8 cellular contexts compared by ENCODE assay signal in genomic region chr14:93970967-93971634, GRCh38. TPM values are rescaled to one million over a fixed set of nuclear protein-coding genes. Genes with fewer than 3 reads are reported as not detected.
A peak's percentile ranks its signal among the peaks of the same experiment; 100 is the strongest.
DNase-seq lines count a peak whose midpoint lies in the region; ATAC-seq and TF ChIP-seq lines count a peak whose summit lies in the region.

No MANE protein-coding gene starts in this region.

- peaks cover 22% of the 10 kb centered on the region for H3F3A ChIP-seq in DOHH2 (ENCODE audit: control insufficient read depth, insufficient read depth)

- no peaks in the 10 kb centered on the region for H3K9me2 ChIP-seq in DOHH2 (replicated peaks; ENCODE audit: control insufficient read depth, low read length)

- H3K4me1 ChIP-seq in DOHH2 (ENCODE audit: control insufficient read depth, low read length) (peaks cover 99% of the 10 kb centered on the region), KMS-11 (ENCODE audit: low read depth, poor library complexity, severe bottlenecking) (peaks cover 95% of the 10 kb centered on the region), right lobe of liver (no peaks in the 10 kb centered on the region), urinary bladder (ENCODE audit: insufficient read depth) (no peaks in the 10 kb centered on the region)

- H3K79me2 ChIP-seq in DOHH2 (ENCODE audit: control insufficient read depth, low read length) (no peaks in the 10 kb centered on the region), KMS-11 (ENCODE audit: insufficient read depth, low read depth) (no peaks in the 10 kb centered on the region)

- peaks cover 90% of the 10 kb centered on the region for H3K4me1 Mint-ChIP-seq in activated CD8-positive, alpha-beta memory T cell treated with anti-CD3 and anti-CD28 coated beads, Interleukin-2, amount 10 ng/mL, durations not matched to agents 7 days and 5 days

- peak overlapping the region; percentile 82 for H3K4me2 ChIP-seq in DOHH2 (ENCODE audit: low read length)
- peak overlapping the region; percentile 70 for H3K4me2 ChIP-seq in KMS-11

- H3K27me3 Mint-ChIP-seq in activated CD8-positive, alpha-beta memory T cell treated with anti-CD3 and anti-CD28 coated beads, Interleukin-2, amount 10 ng/mL, durations not matched to agents 7 days and 5 days, result no peaks in the 10 kb centered on the region

- TF ChIP-seq CTCF in DOHH2 (IDR thresholded peaks at IDR 0.05; ENCODE audit: low read depth, low read length, poor library complexity, severe bottlenecking), result peak; percentile 42
- TF ChIP-seq CTCF in KMS-11 (conservative IDR thresholded peaks at IDR 0.05; ENCODE audit: low read depth, low read length), result 0 out of 2 replicates have a peak, but pooled peaks have one; percentile 13
- TF ChIP-seq CTCF in right lobe of liver (IDR thresholded peaks at IDR 0.05), result no peak

- ATAC-seq in GM21367 (IDR thresholded peaks at IDR 0.05; ENCODE audit: unreplicated experiment) (peak; percentile 27), right lobe of liver (peak; percentile 30 to 65 (median 58))
- ATAC-seq in activated CD8-positive, alpha-beta memory T cell treated with anti-CD3 and anti-CD28 coated beads, Interleukin-2, amount 10 ng/mL, durations not matched to agents 7 days and 5 days, result peak; percentile 66

- H3K27me3 ChIP-seq in DOHH2 (ENCODE audit: control insufficient read depth, low read length), result no peaks in the 10 kb centered on the region
- H3K27me3 ChIP-seq in KMS-11 (ENCODE audit: insufficient read depth, low read depth), result no peaks in the 10 kb centered on the region
- H3K27me3 ChIP-seq in right lobe of liver, result no peaks in the 10 kb centered on the region

- H3K27ac ChIP-seq in DOHH2 (ENCODE audit: low read depth, low read length), result peak overlapping the region; percentile 91
- peak overlapping the region; percentile 37 for H3K27ac ChIP-seq in KMS-11
- H3K27ac ChIP-seq in right lobe of liver, result no peak overlapping the region
- no peak overlapping the region for H3K27ac ChIP-seq in urinary bladder (ENCODE audit: low read depth)

- DNase-seq in activated CD8-positive, alpha-beta memory T cell treated with anti-CD3 and anti-CD28 coated beads, Interleukin-2, amount 10 ng/mL, durations not matched to agents 7 days and 5 days, result peak; percentile 93
- no peak for DNase-seq in right lobe of liver
- no peak for DNase-seq in mucosa of gallbladder (ENCODE audit: low spot score)
- no peak for DNase-seq in midbrain (lab: John Stamatoyannopoulos, UW)

- H3K9me3 Mint-ChIP-seq in activated CD8-positive, alpha-beta memory T cell treated with anti-CD3 and anti-CD28 coated beads, Interleukin-2, amount 10 ng/mL, durations not matched to agents 7 days and 5 days (ENCODE audit: low read depth), result no peaks in the 10 kb centered on the region

- H2AFZ ChIP-seq in KMS-11 (ENCODE audit: low read depth), result peak overlapping the region; percentile 32; the same call in 1 of the 2 replicates

- H4K20me1 ChIP-seq in DOHH2 (ENCODE audit: control insufficient read depth, insufficient read depth, low read depth, low read length) (no peaks in the 10 kb centered on the region), KMS-11 (ENCODE audit: insufficient read depth) (no peaks in the 10 kb centered on the region)

- TF ChIP-seq POLR2A in right lobe of liver (IDR thresholded peaks at IDR 0.05), result no peak

- H3K9ac ChIP-seq in KMS-11, result peak overlapping the region; percentile 14; the same call in 1 of the 2 replicates

- no peaks in the 10 kb centered on the region for H3K9me3 ChIP-seq in DOHH2 (ENCODE audit: control insufficient read depth, insufficient read depth, low read length)
- no peaks in the 10 kb centered on the region for H3K9me3 ChIP-seq in right lobe of liver

- WGBS in right lobe of liver (ENCODE audit: insufficient coverage, low coverage, low lambda C conversion rate, missing lambda C conversion rate), result 38% methylated on average over 3 of the region's 15 CpGs
- 44% methylated on average over 15 of the region's 15 CpGs for WGBS in urinary bladder

- H3K27ac Mint-ChIP-seq in activated CD8-positive, alpha-beta memory T cell treated with anti-CD3 and anti-CD28 coated beads, Interleukin-2, amount 10 ng/mL, durations not matched to agents 7 days and 5 days, result peak overlapping the region; percentile 97

- H3K36me3 Mint-ChIP-seq in activated CD8-positive, alpha-beta memory T cell treated with anti-CD3 and anti-CD28 coated beads, Interleukin-2, amount 10 ng/mL, durations not matched to agents 7 days and 5 days, result peaks cover 35% of the 10 kb centered on the region

- peak overlapping the region; percentile 69 for H3K4me3 ChIP-seq in DOHH2 (ENCODE audit: low read length)
- H3K4me3 ChIP-seq in KMS-11 (IDR thresholded peaks at IDR 0.05; ENCODE audit: insufficient read depth, low read depth, low read length), result no peak overlapping the region
- H3K4me3 ChIP-seq in right lobe of liver, result peak overlapping the region; percentile 1 to 21 (median 18)
- peak overlapping the region; percentile 4 for H3K4me3 ChIP-seq in urinary bladder (ENCODE audit: low read depth, low read length)

- peak overlapping the region; percentile 83 for H3K4me3 Mint-ChIP-seq in activated CD8-positive, alpha-beta memory T cell treated with anti-CD3 and anti-CD28 coated beads, Interleukin-2, amount 10 ng/mL, durations not matched to agents 7 days and 5 days

- intact Hi-C loops in right lobe of liver (cut with DNase I), result no loop called here

- H3K36me3 ChIP-seq in DOHH2 (ENCODE audit: control insufficient read depth, low read length) (no peaks in the 10 kb centered on the region), KMS-11 (ENCODE audit: insufficient read depth) (no peaks in the 10 kb centered on the region), right lobe of liver (no peaks in the 10 kb centered on the region), urinary bladder (ENCODE audit: insufficient read depth) (no peaks in the 10 kb centered on the region)

- CTCF ChIA-PET in activated CD8-positive, alpha-beta memory T cell treated with anti-CD3 and anti-CD28 coated beads, Interleukin-2, amount 10 ng/mL, durations not matched to agents 7 days and 5 days (lab: Charles Lee), result interaction anchor here (0.7 to 14.6 kb wide), 13 partner anchors 12 to 172 kb away, joined by 3 to 309 read pairs (median 4); partner anchors contain the start of gene OTUB2

RNA-seq across cellular contexts. Expression of gene ASB2, which starts 5.3 kb away (rescaled TPM):
- 100 to 1,000 TPM; 116 to 177 TPM for total RNA-seq in activated CD8-positive, alpha-beta memory T cell treated with anti-CD3 and anti-CD28 coated beads, Interleukin-2, amount 10 ng/mL, durations not matched to agents 7 days and 5 days
- total RNA-seq in right lobe of liver, result under 1 TPM; 0.20 to 0.59 (median 0.28) TPM
- 32.3 TPM for total RNA-seq in urinary bladder
- polyA plus RNA-seq in urinary bladder, result 72.7 TPM
- 28.0 TPM for total RNA-seq in mucosa of gallbladder

RNA-seq across cellular contexts. Expression of gene CCDC197, which starts 26.0 kb away (rescaled TPM):
- under 1 TPM in 1 of 2 experiments, not detected in 1; 0.14 TPM for total RNA-seq in activated CD8-positive, alpha-beta memory T cell treated with anti-CD3 and anti-CD28 coated beads, Interleukin-2, amount 10 ng/mL, durations not matched to agents 7 days and 5 days
- not detected for total RNA-seq in right lobe of liver
- total RNA-seq in urinary bladder, result not detected
- polyA plus RNA-seq in urinary bladder, result not detected
- not detected for total RNA-seq in mucosa of gallbladder

RNA-seq across cellular contexts. Expression of gene FAM181A, which starts 44.0 kb away (rescaled TPM):
- total RNA-seq in activated CD8-positive, alpha-beta memory T cell treated with anti-CD3 and anti-CD28 coated beads, Interleukin-2, amount 10 ng/mL, durations not matched to agents 7 days and 5 days, result not detected
- not detected for total RNA-seq in right lobe of liver
- not detected for total RNA-seq in urinary bladder
- not detected for polyA plus RNA-seq in urinary bladder
- total RNA-seq in mucosa of gallbladder, result not detected

RNA-seq across cellular contexts. Expression of gene OTUB2, which starts 55.0 kb away (rescaled TPM):
- total RNA-seq in activated CD8-positive, alpha-beta memory T cell treated with anti-CD3 and anti-CD28 coated beads, Interleukin-2, amount 10 ng/mL, durations not matched to agents 7 days and 5 days, result 1 to 10 TPM; 3.4 to 4.2 TPM
- 1 to 10 TPM in 2 of 6 experiments, under 1 TPM in 4; 0.59 to 3.7 (median 0.85) TPM for total RNA-seq in right lobe of liver
- 2.0 TPM for total RNA-seq in urinary bladder
- 0.41 TPM for polyA plus RNA-seq in urinary bladder
- 2.1 TPM for total RNA-seq in mucosa of gallbladder

Comparison
In these comparisons a context has a peak if more than half of its experiments do, and no peak if none do; other contexts are left out.
1. H3K27ac ChIP-seq: peak in DOHH2 (single experiment) and KMS-11 (single experiment); none in right lobe of liver (0 of 3) and urinary bladder (single experiment).
2. CTCF ChIP-seq: peak in DOHH2 (single experiment) and KMS-11 (single experiment); none in right lobe of liver (0 of 4).
3. RNA of gene ASB2, which starts 5.3 kb away (total RNA-seq): 116 to 177 TPM in activated CD8-positive, alpha-beta memory T cell treated with anti-CD3 and anti-CD28 coated beads, Interleukin-2, amount 10 ng/mL, durations not matched to agents 7 days and 5 days, 32.3 TPM in urinary bladder (single experiment) and 28.0 TPM in mucosa of gallbladder (single experiment); 0.20 to 0.59 TPM in right lobe of liver; every median in the first group is over 10 times any median in the second.
4. Peak in every context shown above with its lines, with median percentiles within 50 percentile points of each other: ATAC-seq.